ENCODE assay signal across 10 cellular contexts in genomic region chr3:122031123-122031468, GRCh38. TPM values are rescaled to one million over a fixed set of nuclear protein-coding genes. Genes with fewer than 3 reads are reported as not detected.
A peak's percentile ranks its signal among the peaks of the same experiment; 100 is the strongest.
DNase-seq lines count a peak whose midpoint lies in the region; ATAC-seq and TF ChIP-seq lines count a peak whose summit lies in the region.
"Had no signal": no experiment of that assay in that cellular context is flagged by ENCODE, and none has a peak within 500 bp of the region (broad histone marks: within the 10 kb centered on the region; RNA-seq: fewer than 3 reads in every experiment).

No MANE protein-coding gene starts in this region.

- H3K27ac Mint-ChIP-seq in HFFc6: no peak overlapping the region
- peak overlapping the region; percentile 21 for H3K27ac Mint-ChIP-seq in dendritic cell treated with granulocyte-macrophage colony-stimulating factor and Interleukin-4, amounts not matched to agents 40 ng/mL and 50 ng/mL, for 4 days

- peak overlapping the region; percentile 74; the same call in 1 of the 2 replicates for H3K4me3 Mint-ChIP-seq in HFFc6
- H3K4me3 Mint-ChIP-seq in dendritic cell treated with granulocyte-macrophage colony-stimulating factor and Interleukin-4, amounts not matched to agents 40 ng/mL and 50 ng/mL, for 4 days: no peak overlapping the region
- H3K4me3 Mint-ChIP-seq: activated T-cell treated with anti-CD3 and anti-CD28 coated beads, Interleukin-2, amount 50 U/mL, for 4 hours had no signal

- H3K9me3 ChIP-seq in tibial nerve: peaks cover 0 to under 1% (median 0%) of the 10 kb centered on the region in 4 donors

- 0 out of 2 replicates have a peak, but pooled peaks cover 4% of the 10 kb centered on the region for H3K36me3 Mint-ChIP-seq in HFFc6 (ENCODE audit: low read depth)
- H3K36me3 Mint-ChIP-seq in dendritic cell treated with granulocyte-macrophage colony-stimulating factor and Interleukin-4, amounts not matched to agents 40 ng/mL and 50 ng/mL, for 4 days (ENCODE audit: low read depth): peaks cover 8% of the 10 kb centered on the region

- H3K27me3 ChIP-seq in tibial nerve: no peaks in the 10 kb centered on the region

- DNase-seq in HFFc6 (no peak), tibial nerve (ENCODE audit: low spot score in 2 of 2) (no peak), MV-4-11 (lab: John Stamatoyannopoulos, UW) (no peak), DMS153 treated with DMSO at 0.1 percent for 48 hours (lab: John Stamatoyannopoulos, UW; ENCODE audit: unreplicated experiment) (no peak)
- DNase-seq: activated T-cell treated with anti-CD3 and anti-CD28 coated beads, Interleukin-2, amount 50 U/mL, for 4 hours; NCI-H510A treated with DMSO at 0.1 percent for 48 hours had no signal

- no peak overlapping the region for H3K27ac ChIP-seq in tibial nerve

- H3K27me3 Mint-ChIP-seq in HFFc6 (ENCODE audit: insufficient read depth): peaks cover 7% of the 10 kb centered on the region
- H3K27me3 Mint-ChIP-seq in dendritic cell treated with granulocyte-macrophage colony-stimulating factor and Interleukin-4, amounts not matched to agents 40 ng/mL and 50 ng/mL, for 4 days: no peaks in the 10 kb centered on the region

- no peaks in the 10 kb centered on the region for H3K36me3 ChIP-seq in tibial nerve

- H3K4me1 ChIP-seq in tibial nerve: no peaks in the 10 kb centered on the region

- peak; percentile 42 for ATAC-seq in GM19043 (IDR thresholded peaks at IDR 0.05; ENCODE audit: low read depth, unreplicated experiment)
- peak; percentile 43 for ATAC-seq in HG03432 (IDR thresholded peaks at IDR 0.05; ENCODE audit: unreplicated experiment)

- peaks cover 11% of the 10 kb centered on the region for H3K4me1 Mint-ChIP-seq in HFFc6 (ENCODE audit: low read depth)
- peaks cover 26% of the 10 kb centered on the region for H3K4me1 Mint-ChIP-seq in dendritic cell treated with granulocyte-macrophage colony-stimulating factor and Interleukin-4, amounts not matched to agents 40 ng/mL and 50 ng/mL, for 4 days (ENCODE audit: low read depth)

- H3K4me3 ChIP-seq in tibial nerve: no peak overlapping the region

- no peak for TF ChIP-seq EP300 in tibial nerve (IDR thresholded peaks at IDR 0.05)

- TF ChIP-seq CTCF in HFFc6 (IDR thresholded peaks at IDR 0.05) (no peak), tibial nerve (IDR thresholded peaks at IDR 0.05) (no peak)

- 78 to 93% methylated on average over 1 of the region's 1 CpG for WGBS in tibial nerve, 2 donors

- peaks cover 7% of the 10 kb centered on the region for H3K9me3 Mint-ChIP-seq in HFFc6
- H3K9me3 Mint-ChIP-seq in dendritic cell treated with granulocyte-macrophage colony-stimulating factor and Interleukin-4, amounts not matched to agents 40 ng/mL and 50 ng/mL, for 4 days: peaks cover 20% of the 10 kb centered on the region

- intact Hi-C loops in dendritic cell treated with granulocyte-macrophage colony-stimulating factor and Interleukin-4, amounts not matched to agents 40 ng/mL and 50 ng/mL, for 4 days (cut with micrococcal nuclease): no loop called here

- no peak for TF ChIP-seq POLR2A in tibial nerve (IDR thresholded peaks at IDR 0.05)

RNA-seq across cellular contexts. Expression of gene ILDR1, which starts 9.0 kb away (rescaled TPM):
- total RNA-seq in HFFc6 (2021; fragmentation: NEBNext Ultra II Directional; extraction: Animal tissue kit (Norgen Biotek cat#: 25700)): not detected
- not detected for total RNA-seq in tibial nerve
- total RNA-seq: fibroblast of villous mesenchyme had no signal

RNA-seq across cellular contexts. Expression of gene CD86, which starts 24.1 kb away (rescaled TPM):
- total RNA-seq in HFFc6 (2021; fragmentation: NEBNext Ultra II Directional; extraction: Animal tissue kit (Norgen Biotek cat#: 25700)): not detected
- total RNA-seq in tibial nerve: 10 to 100 TPM in 2 of 4 donors, 1 to 10 TPM in 2; 5.7 to 10.9 (median 8.4) TPM
- total RNA-seq: fibroblast of villous mesenchyme had no signal

Comparison
In these comparisons a context has a peak if more than half of its experiments do, and no peak if none do; other contexts are left out.
1. RNA of gene CD86, which starts 24.1 kb away (total RNA-seq): 5.7 to 10.9 TPM in tibial nerve; not detected in HFFc6; every median in the first group is over 4 times any median in the second.